26 cellular contexts compared by ENCODE assay signal in the genomic region with DNA sequence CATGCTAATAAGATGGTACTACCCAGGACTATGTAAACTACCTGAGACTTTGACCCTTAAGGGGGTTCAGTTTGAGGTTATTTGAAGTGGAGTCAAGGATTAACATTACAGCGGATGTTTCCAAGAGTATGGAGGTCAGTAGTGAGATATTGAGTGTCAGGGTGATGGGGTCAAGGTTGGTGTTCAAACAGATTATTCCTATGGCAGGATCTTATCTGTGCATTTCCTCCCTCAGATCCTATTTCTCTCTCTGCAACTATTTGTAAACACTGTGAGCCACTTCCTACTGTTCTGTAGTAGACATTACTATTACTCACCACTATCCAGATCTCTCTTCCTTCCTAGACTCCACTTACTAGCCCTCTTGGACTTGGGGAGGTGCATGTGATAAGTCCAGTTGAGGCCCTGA.
"Had no signal": no experiment of that assay in that cellular context is flagged by ENCODE, and none has a peak within 500 bp of the region (broad histone marks: within the 10 kb centered on the region; RNA-seq: fewer than 3 reads in every experiment).

No MANE protein-coding gene starts in this region.

- H3K4me3 Mint-ChIP-seq: activated CD4-positive, alpha-beta memory T cell treated with anti-CD3 and anti-CD28 coated beads, Interleukin-2, amount 10 ng/mL, durations not matched to agents 7 days and 5 days; activated CD4-positive, alpha-beta T cell treated with anti-CD3 and anti-CD28 coated beads, Interleukin-2, amount 10 ng/mL, durations not matched to agents 7 days and 5 days; activated naive CD4-positive, alpha-beta T cell treated with anti-CD3 and anti-CD28 coated beads, Interleukin-2, amount 10 ng/mL, durations not matched to agents 7 days and 5 days; activated naive CD8-positive, alpha-beta T cell treated with anti-CD3 and anti-CD28 coated beads, Interleukin-2, amount 10 ng/mL, durations not matched to agents 7 days and 5 days; activated T-cell treated with anti-CD3 and anti-CD28 coated beads, Interleukin-2, amount 50 U/mL, for 24 hours; activated T-cell treated with anti-CD3 and anti-CD28 coated beads, Interleukin-2, amount 50 U/mL, for 72 hours; brain; central memory CD8-positive, alpha-beta T cell; dendritic cell treated with granulocyte-macrophage colony-stimulating factor and Interleukin-4, amounts not matched to agents 40 ng/mL and 50 ng/mL, for 4 days; endodermal cell had no signal

- FAIRE-seq: frontal cortex had no signal

- H3K27ac ChIP-seq: ascending aorta, breast epithelium, coronary artery, dorsolateral prefrontal cortex had no signal

- H3K9me3 ChIP-seq: ascending aorta, breast epithelium had no signal

- H3K27ac Mint-ChIP-seq: activated CD4-positive, alpha-beta memory T cell treated with anti-CD3 and anti-CD28 coated beads, Interleukin-2, amount 10 ng/mL, durations not matched to agents 7 days and 5 days; activated CD4-positive, alpha-beta T cell treated with anti-CD3 and anti-CD28 coated beads, Interleukin-2, amount 10 ng/mL, durations not matched to agents 7 days and 5 days; activated naive CD4-positive, alpha-beta T cell treated with anti-CD3 and anti-CD28 coated beads, Interleukin-2, amount 10 ng/mL, durations not matched to agents 7 days and 5 days; activated naive CD4-positive, alpha-beta T cell treated with anti-CD3 and anti-CD28 coated beads, Interleukin-2, amount 50 U/mL, for 72 hours; activated naive CD8-positive, alpha-beta T cell treated with anti-CD3 and anti-CD28 coated beads, Interleukin-2, amount 10 ng/mL, durations not matched to agents 7 days and 5 days; activated T-cell treated with anti-CD3 and anti-CD28 coated beads, Interleukin-2, amount 50 U/mL, for 24 hours; activated T-cell treated with anti-CD3 and anti-CD28 coated beads, Interleukin-2, amount 50 U/mL, for 72 hours; brain; dendritic cell treated with granulocyte-macrophage colony-stimulating factor and Interleukin-4, amounts not matched to agents 40 ng/mL and 50 ng/mL, for 4 days; endodermal cell had no signal

- DNase-seq: activated CD4-positive, alpha-beta memory T cell treated with anti-CD3 and anti-CD28 coated beads, Interleukin-2, amount 10 ng/mL, durations not matched to agents 7 days and 5 days; activated CD4-positive, alpha-beta T cell treated with anti-CD3 and anti-CD28 coated beads for 1 hour; activated CD4-positive, alpha-beta T cell treated with anti-CD3 and anti-CD28 coated beads for 4 hours; activated CD4-positive, alpha-beta T cell treated with anti-CD3 and anti-CD28 coated beads, Interleukin-2, amount 10 ng/mL, durations not matched to agents 7 days and 5 days; activated CD4-positive, alpha-beta T cell treated with anti-CD3 and anti-CD28 coated beads, Interleukin-2, amount 50 U/mL, for 4 hours; activated CD8-positive, alpha-beta memory T cell treated with anti-CD3 and anti-CD28 coated beads, Interleukin-2, amount 50 U/mL, for 48 hours; activated gamma-delta T cell; activated naive CD4-positive, alpha-beta T cell; activated naive CD4-positive, alpha-beta T cell treated with anti-CD3 and anti-CD28 coated beads, Interleukin-2, amount 10 ng/mL, durations not matched to agents 7 days and 5 days; activated naive CD8-positive, alpha-beta T cell treated with anti-CD3 and anti-CD28 coated beads, Interleukin-2, amount 10 ng/mL, durations not matched to agents 7 days and 5 days; activated T-cell treated with anti-CD3 and anti-CD28 coated beads for 4 hours; activated T-cell treated with anti-CD3 and anti-CD28 coated beads, Interleukin-2, amount 50 U/mL, for 24 hours; activated T-cell treated with anti-CD3 and anti-CD28 coated beads, Interleukin-2, amount 50 U/mL, for 72 hours; dorsolateral prefrontal cortex; effector memory CD4-positive, alpha-beta T cell; endodermal cell; foreskin fibroblast; T-helper 2 cell had no signal

- H3K36me3 ChIP-seq: ascending aorta, breast epithelium had no signal

- H3K4me1 ChIP-seq: ascending aorta, breast epithelium had no signal

- H3K27me3 Mint-ChIP-seq: dendritic cell treated with granulocyte-macrophage colony-stimulating factor and Interleukin-4, amounts not matched to agents 40 ng/mL and 50 ng/mL, for 4 days had no signal

- H3K4me3 ChIP-seq: ascending aorta, breast epithelium, coronary artery, dorsolateral prefrontal cortex had no signal

- H3K36me3 Mint-ChIP-seq: activated naive CD4-positive, alpha-beta T cell treated with anti-CD3 and anti-CD28 coated beads, Interleukin-2, amount 10 ng/mL, durations not matched to agents 7 days and 5 days; brain had no signal

- H3K4me1 Mint-ChIP-seq: activated CD4-positive, alpha-beta memory T cell treated with anti-CD3 and anti-CD28 coated beads, Interleukin-2, amount 10 ng/mL, durations not matched to agents 7 days and 5 days; activated naive CD8-positive, alpha-beta T cell treated with anti-CD3 and anti-CD28 coated beads, Interleukin-2, amount 10 ng/mL, durations not matched to agents 7 days and 5 days; brain; central memory CD8-positive, alpha-beta T cell; endodermal cell had no signal

- H3K9me3 Mint-ChIP-seq: activated CD4-positive, alpha-beta memory T cell treated with anti-CD3 and anti-CD28 coated beads, Interleukin-2, amount 10 ng/mL, durations not matched to agents 7 days and 5 days; activated CD4-positive, alpha-beta T cell treated with anti-CD3 and anti-CD28 coated beads, Interleukin-2, amount 10 ng/mL, durations not matched to agents 7 days and 5 days; activated naive CD4-positive, alpha-beta T cell treated with anti-CD3 and anti-CD28 coated beads, Interleukin-2, amount 10 ng/mL, durations not matched to agents 7 days and 5 days; central memory CD8-positive, alpha-beta T cell had no signal

- H3K27me3 ChIP-seq: ascending aorta, breast epithelium had no signal
